8 cellular contexts compared by ENCODE assay signal in the genomic region with DNA sequence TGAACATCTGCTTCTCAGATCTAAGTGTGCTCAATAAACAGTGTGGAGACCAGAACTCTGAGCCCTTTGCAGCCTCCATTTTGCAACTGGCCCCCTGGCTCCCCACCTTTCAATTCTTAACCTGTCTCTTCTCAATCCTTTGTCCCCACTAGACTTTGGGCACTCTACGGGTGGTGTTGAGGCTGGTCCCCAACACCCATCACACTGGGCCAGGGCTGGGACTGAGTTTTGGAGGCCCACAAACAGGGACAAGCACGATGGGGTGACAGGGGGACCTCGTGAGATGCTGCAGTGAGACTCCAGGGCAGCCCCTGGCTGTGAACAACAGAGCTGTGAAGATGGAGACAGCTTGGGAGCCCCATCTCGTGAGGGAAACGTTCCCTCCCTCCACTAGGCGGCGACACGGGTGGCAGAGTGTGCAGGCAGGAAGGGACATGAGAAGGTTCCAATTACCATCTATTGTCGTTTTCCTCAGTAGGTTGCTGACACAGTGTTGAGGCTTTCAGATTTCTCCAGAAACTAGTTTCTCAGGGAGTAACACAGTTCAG. TPM values are rescaled to one million over a fixed set of nuclear protein-coding genes. Genes with fewer than 3 reads are reported as not detected.
DNase-seq lines count a peak whose midpoint lies in the region; ATAC-seq, FAIRE-seq and TF ChIP-seq lines count a peak whose summit lies in the region.

No MANE protein-coding gene starts in this region.

- no peak overlapping the region for H3K23ac ChIP-seq in IMR-90 (ENCODE audit: low read depth, low read length)

- H3K9me3 ChIP-seq in IMR-90 (ENCODE audit: control insufficient read depth, insufficient read depth, low read length) (no peaks in the 10 kb centered on the region), neutrophil (no peaks in the 10 kb centered on the region)
- H3K9me3 ChIP-seq in effector memory CD4-positive, alpha-beta T cell (ENCODE audit: control insufficient read depth, low read length): no peaks in the 10 kb centered on the region

- H3K4ac ChIP-seq in IMR-90 (ENCODE audit: low read depth, low read length): no peak overlapping the region

- no CpG with 5 or more reads among the region's 9 CpGs for WGBS in IMR-90 (ENCODE audit: extremely low coverage in 2 of 2, insufficient read length in 1 of 2), 2 experiments

- H2AFZ ChIP-seq in IMR-90 (replicated peaks; ENCODE audit: low read length, poor library complexity): peak overlapping the region; percentile 5

- peak; percentile 32; the same call in 1 of the 2 replicates for TF ChIP-seq RAD21 in IMR-90 (IDR thresholded peaks at IDR 0.05; ENCODE audit: low read length)

- peak; percentile 16 for TF ChIP-seq CTCF in D721Med (IDR thresholded peaks at IDR 0.05; ENCODE audit: insufficient read depth, missing control alignments)
- TF ChIP-seq CTCF in IMR-90 (conservative IDR thresholded peaks at IDR 0.05; ENCODE audit: low read depth, low read length): peak; percentile 47
- peak; percentile 59 for TF ChIP-seq CTCF in neutrophil (IDR thresholded peaks at IDR 0.05)

- H3K27ac ChIP-seq in IMR-90 (ENCODE audit: insufficient read depth, low read length) (no peak overlapping the region), neutrophil (peak overlapping the region; percentile 5)
- no peak overlapping the region for H3K27ac ChIP-seq in effector memory CD4-positive, alpha-beta T cell (ENCODE audit: insufficient read depth, low read length, poor library complexity, severe bottlenecking)

- H3K27me3 ChIP-seq in IMR-90 (ENCODE audit: control insufficient read depth, insufficient read depth, low read length): no peaks in the 10 kb centered on the region
- no peaks in the 10 kb centered on the region for H3K27me3 ChIP-seq in effector memory CD4-positive, alpha-beta T cell (replicated peaks; ENCODE audit: control insufficient read depth, insufficient read depth, low read length, poor library complexity, severe bottlenecking)
- peaks cover 15% of the 10 kb centered on the region for H3K27me3 ChIP-seq in neutrophil

- H2AK9ac ChIP-seq in IMR-90 (replicated peaks; ENCODE audit: low read depth, low read length, poor library complexity): no peak overlapping the region

- H3K18ac ChIP-seq in IMR-90 (ENCODE audit: low read depth, low read length): no peak overlapping the region

- H3K36me3 ChIP-seq in IMR-90 (ENCODE audit: control insufficient read depth, insufficient read depth, low read length) (peaks cover 8% of the 10 kb centered on the region), neutrophil (peaks cover 20% of the 10 kb centered on the region)
- H3K36me3 ChIP-seq in effector memory CD4-positive, alpha-beta T cell (ENCODE audit: control insufficient read depth, insufficient read depth, low read length): peaks cover 29% of the 10 kb centered on the region

- H2BK15ac ChIP-seq in IMR-90 (ENCODE audit: low read depth, low read length): no peak overlapping the region

- in situ Hi-C loops in IMR-90 (cut with MboI; ENCODE audit: low sequenced_read_pairs): no loop called here

- H3K79me1 ChIP-seq in IMR-90 (ENCODE audit: low read depth in 1 of 2, low read length in 2 of 2): peaks cover 29 to 58% of the 10 kb centered on the region in 2 experiments

- no peak overlapping the region for H4K91ac ChIP-seq in IMR-90 (ENCODE audit: insufficient read depth, low read depth, low read length)

- H4K20me1 ChIP-seq in IMR-90 (ENCODE audit: insufficient read depth, low read length): peaks cover 26% of the 10 kb centered on the region

- no peak overlapping the region for H2BK20ac ChIP-seq in IMR-90 (ENCODE audit: low read depth, low read length)

- no peak overlapping the region for H3K14ac ChIP-seq in IMR-90 (replicated peaks; ENCODE audit: low read depth, low read length)

- H3K56ac ChIP-seq in IMR-90 (ENCODE audit: extremely low read depth, insufficient read depth, low read length): no peak overlapping the region

- no peak for TF ChIP-seq POLR2A in IMR-90 (IDR thresholded peaks at IDR 0.05; ENCODE audit: low read depth, low read length)

- H3K4me1 ChIP-seq in IMR-90 (ENCODE audit: control insufficient read depth, insufficient read depth, low read length) (peaks cover 5% of the 10 kb centered on the region), neutrophil (ENCODE audit: control insufficient read depth in 1 of 2, insufficient read depth in 1 of 2, low read depth in 1 of 2, low read length in 1 of 2) (peaks cover 34 to 44% of the 10 kb centered on the region in 2 experiments)
- peaks cover 33% of the 10 kb centered on the region for H3K4me1 ChIP-seq in effector memory CD4-positive, alpha-beta T cell (ENCODE audit: control insufficient read depth, insufficient read depth, low read length, poor library complexity, severe bottlenecking)

- H2BK120ac ChIP-seq in IMR-90 (ENCODE audit: low read depth, low read length): no peak overlapping the region

- H2AK5ac ChIP-seq in IMR-90 (ENCODE audit: low read depth, low read length): no peak overlapping the region

- FAIRE-seq in D721Med (lab: Jason Lieb, UNC): no peak

- no peak overlapping the region for H4K5ac ChIP-seq in IMR-90 (ENCODE audit: low read depth, low read length)

- no peak overlapping the region for H3K9ac ChIP-seq in IMR-90 (ENCODE audit: low read depth, low read length)

- no peak overlapping the region for H4K8ac ChIP-seq in IMR-90 (ENCODE audit: low read depth in 2 of 2, low read length in 2 of 2)

- POLR2A ChIA-PET in IMR-90 (lab: Charles Lee; ENCODE audit: unreplicated experiment): no interaction called here

- no TSS peak for BruUV-seq in IMR-90 (replicated peaks; lab: Mats Ljungman, UMichigan)

- ATAC-seq in IMR-90 (ENCODE audit: low read depth) (no peak), HG03457 (IDR thresholded peaks at IDR 0.05; ENCODE audit: unreplicated experiment) (no peak), GM18858 (IDR thresholded peaks at IDR 0.05; ENCODE audit: unreplicated experiment) (no peak)

- DNase-seq in D721Med (ENCODE audit: insufficient read length, low spot score) (no peak), IMR-90 (peak; percentile 37), DMS153 (lab: John Stamatoyannopoulos, UW) (no peak)
- peak; percentile 70 to 76 for DNase-seq in activated CD4-positive, alpha-beta T cell treated with anti-CD3 and anti-CD28 coated beads for 4 hours
- DNase-seq in effector memory CD4-positive, alpha-beta T cell: peak; percentile 50 to 59 (median 55)

- dilution Hi-C loops in IMR-90 (cut with HindIII; ENCODE audit: low sequenced_read_pairs, unreplicated experiment): no loop called here

- no peak overlapping the region for H3K4me2 ChIP-seq in IMR-90 (ENCODE audit: low read depth, low read length)

- intact Hi-C loops in IMR-90 (cut with micrococcal nuclease): no loop called here

- H3K9me1 ChIP-seq in IMR-90 (ENCODE audit: insufficient read depth, low read length): peaks cover 26% of the 10 kb centered on the region

- no peak overlapping the region for H3K4me3 ChIP-seq in IMR-90 (ENCODE audit: insufficient read depth, low read depth, low read length)
- no peak overlapping the region for H3K4me3 ChIP-seq in effector memory CD4-positive, alpha-beta T cell (ENCODE audit: insufficient read depth, low read depth, low read length, poor library complexity, severe bottlenecking)
- no peak overlapping the region for H3K4me3 ChIP-seq in neutrophil (ENCODE audit: low read depth in 1 of 2, low read length in 1 of 2)

- CTCF ChIA-PET in IMR-90 (lab: Yijun Ruan, JAX): no interaction called here

- no peak overlapping the region for H2BK5ac ChIP-seq in IMR-90 (ENCODE audit: low read depth, low read length, poor library complexity, severe bottlenecking)

TF ChIP-seq in IMR-90, 13 proteins besides CTCF, POLR2A, EP300 and RAD21:
- TF ChIP-seq SMC3 (IDR thresholded peaks at IDR 0.05; ENCODE audit: low read depth, low read length): no peak
- TF ChIP-seq BHLHE40 (IDR thresholded peaks at IDR 0.05; ENCODE audit: low read depth, low read length): no peak
- no peak for TF ChIP-seq CEBPB (IDR thresholded peaks at IDR 0.05; ENCODE audit: low read depth, low read length)
- TF ChIP-seq NFE2L2 (IDR thresholded peaks at IDR 0.05; ENCODE audit: low read depth, low read length): no peak
- TF ChIP-seq MXI1 (IDR thresholded peaks at IDR 0.05; ENCODE audit: borderline replicate concordance, low read depth, low read length): no peak
- no peak for TF ChIP-seq CHD1 (IDR thresholded peaks at IDR 0.05; ENCODE audit: low read depth, low read length)

RNA-seq across cellular contexts. Expression of gene ANKMY1, which starts 1.2 kb away (rescaled TPM):
- total RNA-seq in IMR-90 (2012; rRNA removed): 2.9 and 3.3 TPM in 2 replicates
- polyA plus RNA-seq in IMR-90 (2012; rRNA removed): 4.1 and 5.5 TPM in 2 replicates
- 2.3 and 2.6 TPM in 2 replicates for polyA plus RNA-seq in IMR-90 (2012; cell fraction: cytosol; rRNA removed)
- polyA plus RNA-seq in IMR-90 (2012; cell fraction: nucleus; rRNA removed; ENCODE audit: low replicate concordance): 16.4 and 17.5 TPM in 2 replicates

RNA-seq across cellular contexts. Expression of gene DUSP28, which starts 3.5 kb away (rescaled TPM):
- 1.1 and 2.5 TPM in 2 replicates for total RNA-seq in IMR-90 (2012; rRNA removed)
- polyA plus RNA-seq in IMR-90 (2012; rRNA removed): 3.3 TPM in 2 replicates
- 3.0 and 3.2 TPM in 2 replicates for polyA plus RNA-seq in IMR-90 (2012; cell fraction: cytosol; rRNA removed)
- 2.6 and 5.3 TPM in 2 replicates for polyA plus RNA-seq in IMR-90 (2012; cell fraction: nucleus; rRNA removed; ENCODE audit: low replicate concordance)

RNA-seq across cellular contexts. Expression of gene RNPEPL1, which starts 11.7 kb away (rescaled TPM):
- total RNA-seq in IMR-90 (2012; rRNA removed): 3.8 and 3.9 TPM in 2 replicates
- 15.9 and 18.7 TPM in 2 replicates for polyA plus RNA-seq in IMR-90 (2012; rRNA removed)
- 10.5 and 25.6 TPM in 2 replicates for polyA plus RNA-seq in IMR-90 (2012; cell fraction: cytosol; rRNA removed)
- polyA plus RNA-seq in IMR-90 (2012; cell fraction: nucleus; rRNA removed; ENCODE audit: low replicate concordance): 31.4 and 92.4 TPM in 2 replicates

RNA-seq across cellular contexts. Expression of gene CAPN10, which starts 29.9 kb away (rescaled TPM):
- total RNA-seq in IMR-90 (2012; rRNA removed): 5.6 and 6.3 TPM in 2 replicates
- polyA plus RNA-seq in IMR-90 (2012; rRNA removed): 20.9 and 27.4 TPM in 2 replicates
- polyA plus RNA-seq in IMR-90 (2012; cell fraction: cytosol; rRNA removed): 11.6 and 19.3 TPM in 2 replicates
- 72.5 and 181 TPM in 2 replicates for polyA plus RNA-seq in IMR-90 (2012; cell fraction: nucleus; rRNA removed; ENCODE audit: low replicate concordance)

Comparison
In these comparisons a context has a peak if more than half of its experiments do, and no peak if none do; other contexts are left out.
1. DNase-seq: peak in IMR-90 (single experiment), activated CD4-positive, alpha-beta T cell treated with anti-CD3 and anti-CD28 coated beads for 4 hours (2 of 2) and effector memory CD4-positive, alpha-beta T cell (3 of 3); none in D721Med (single experiment) and DMS153 (single experiment).
2. Peak in every context shown above with its lines, with median percentiles within 50 percentile points of each other: CTCF ChIP-seq.